9 cellular contexts compared by ENCODE assay signal in the genomic region with DNA sequence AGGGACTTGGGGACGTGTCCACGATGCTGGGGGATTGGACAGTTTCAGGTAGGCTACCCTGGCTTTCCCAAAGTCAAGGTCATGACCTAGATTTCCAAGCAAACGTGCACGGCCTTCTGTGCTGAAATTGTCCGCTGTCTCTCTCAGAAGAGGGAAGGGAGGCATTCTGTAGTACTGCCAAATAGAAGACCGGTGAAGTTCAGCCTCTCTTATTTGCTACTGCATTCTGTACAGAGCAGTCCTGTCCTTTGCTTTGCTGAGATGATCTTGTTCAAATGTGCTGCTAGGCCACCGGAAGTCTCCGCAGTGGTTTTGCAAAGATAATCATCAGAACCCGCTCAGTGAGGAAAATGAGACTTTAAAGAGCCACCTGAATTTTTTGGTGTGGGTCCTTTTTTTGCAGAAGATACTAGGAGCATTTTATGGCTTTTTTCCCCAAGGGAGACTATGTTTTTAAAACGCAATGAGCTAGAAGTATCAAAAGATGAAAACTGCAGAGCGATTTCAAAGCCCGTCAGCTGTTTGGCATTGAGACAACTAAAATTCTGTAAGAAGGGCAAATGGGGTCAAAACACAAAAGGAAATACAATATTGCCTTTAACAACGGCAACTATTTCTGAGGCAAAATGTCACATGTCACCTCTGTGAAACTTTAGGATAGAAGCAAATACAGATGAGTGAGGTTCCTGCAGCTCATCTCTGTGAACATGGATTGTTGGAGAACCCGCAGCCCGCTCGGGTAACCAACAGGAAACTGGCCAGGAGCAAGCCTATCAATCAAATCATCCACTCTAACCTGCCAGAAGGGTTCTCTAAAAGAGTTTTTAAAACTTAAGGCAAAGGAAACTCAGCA. TPM values are rescaled to one million over a fixed set of nuclear protein-coding genes. Genes with fewer than 3 reads are reported as not detected.
DNase-seq lines count a peak whose midpoint lies in the region; ATAC-seq and TF ChIP-seq lines count a peak whose summit lies in the region.
"Had no signal": no experiment of that assay in that cellular context is flagged by ENCODE, and none has a peak within 500 bp of the region (broad histone marks: within the 10 kb centered on the region; RNA-seq: fewer than 3 reads in every experiment).

No MANE protein-coding gene starts in this region.

- H3K27me3 Mint-ChIP-seq in activated T-helper 1 cell treated with anti-CD3 and anti-CD28 coated beads, Interleukin-12 subunit alpha, Interleukin-12 subunit beta, Interleukin-2, Interleukin-4 antibody, amounts not matched to agents 30 ng/mL and 10 ng/mL and 1 ng/mL, durations not matched to agents 14 hours and 24 hours and 36 hours (ENCODE audit: insufficient read depth), result peaks cover 9% of the 10 kb centered on the region

- DNase-seq in NOMO-1 treated with DMSO at 0.1 percent for 48 hours (lab: John Stamatoyannopoulos, UW; ENCODE audit: unreplicated experiment), result peak; percentile 11
- no peak for DNase-seq in NOMO-1 (lab: John Stamatoyannopoulos, UW; ENCODE audit: unreplicated experiment in 2 of 2)
- DNase-seq in activated T-helper 1 cell treated with anti-CD3 and anti-CD28 coated beads, Interleukin-12 subunit alpha, Interleukin-12 subunit beta, Interleukin-2, Interleukin-4 antibody, amounts not matched to agents 30 ng/mL and 10 ng/mL and 1 ng/mL, durations not matched to agents 14 hours and 24 hours and 36 hours (ENCODE audit: low spot score), result peak; percentile 62
- peak; percentile 47 to 82 for DNase-seq in lung microvascular endothelial cell (ENCODE audit: low read depth in 2 of 2)
- no peak for DNase-seq in thoracic aorta (ENCODE audit: low spot score)
- no peak for DNase-seq in prostate gland (ENCODE audit: low spot score)
- DNase-seq in breast epithelium (ENCODE audit: low spot score in 2 of 2), result no peak

- H3K36me3 ChIP-seq in thoracic aorta (no peaks in the 10 kb centered on the region), prostate gland (no peaks in the 10 kb centered on the region), breast epithelium (no peaks in the 10 kb centered on the region)

- H3K27me3 ChIP-seq in thoracic aorta (replicated peaks; ENCODE audit: insufficient read depth) (no peaks in the 10 kb centered on the region), prostate gland (replicated peaks; ENCODE audit: insufficient read depth) (no peaks in the 10 kb centered on the region), breast epithelium (no peaks in the 10 kb centered on the region)

- intact Hi-C loops in activated T-helper 1 cell treated with anti-CD3 and anti-CD28 coated beads, Interleukin-12 subunit alpha, Interleukin-12 subunit beta, Interleukin-2, Interleukin-4 antibody, amounts not matched to agents 30 ng/mL and 10 ng/mL and 1 ng/mL, durations not matched to agents 14 hours and 24 hours and 36 hours (cut with micrococcal nuclease), result loop anchor here (1.0 to 10.0 kb wide), 7 partner anchors 19 to 1647 kb away; partner anchors contain the start of genes FAM171A1 and RSU1
- intact Hi-C loops in prostate gland (cut with DNase I) (loop anchor here (5.0 to 10.0 kb wide), 2 partner anchors 65 to 217 kb away; partner anchors contain the start of gene DCLRE1C), breast epithelium (cut with DNase I; ENCODE audit: low total_unique reads) (loop anchor here (5.0 kb wide), 1 partner anchor 207 kb away; no protein-coding TSS in a partner anchor)

- H3K4me3 ChIP-seq in thoracic aorta (peak overlapping the region; percentile 65), prostate gland (no peak overlapping the region), breast epithelium (no peak overlapping the region)

- WGBS in prostate gland, result 41% methylated on average over 16 of the region's 16 CpGs

- H3K4me3 Mint-ChIP-seq in activated T-helper 1 cell treated with anti-CD3 and anti-CD28 coated beads, Interleukin-12 subunit alpha, Interleukin-12 subunit beta, Interleukin-2, Interleukin-4 antibody, amounts not matched to agents 30 ng/mL and 10 ng/mL and 1 ng/mL, durations not matched to agents 14 hours and 24 hours and 36 hours, result peak overlapping the region; percentile 55

- peaks cover 51% of the 10 kb centered on the region for H3K4me1 Mint-ChIP-seq in activated T-helper 1 cell treated with anti-CD3 and anti-CD28 coated beads, Interleukin-12 subunit alpha, Interleukin-12 subunit beta, Interleukin-2, Interleukin-4 antibody, amounts not matched to agents 30 ng/mL and 10 ng/mL and 1 ng/mL, durations not matched to agents 14 hours and 24 hours and 36 hours (ENCODE audit: low read depth)

- ATAC-seq in thoracic aorta (ENCODE audit: insufficient number of reproducible peaks, low FRiP score, low read depth) (no peak), GM21786 (IDR thresholded peaks at IDR 0.05; ENCODE audit: unreplicated experiment) (no peak)

- H3K27ac Mint-ChIP-seq in activated T-helper 1 cell treated with anti-CD3 and anti-CD28 coated beads, Interleukin-12 subunit alpha, Interleukin-12 subunit beta, Interleukin-2, Interleukin-4 antibody, amounts not matched to agents 30 ng/mL and 10 ng/mL and 1 ng/mL, durations not matched to agents 14 hours and 24 hours and 36 hours, result peak overlapping the region; percentile 74

- no peak for TF ChIP-seq POLR2A in prostate gland (IDR thresholded peaks at IDR 0.05)
- no peak for TF ChIP-seq POLR2A in breast epithelium (IDR thresholded peaks at IDR 0.05)

- no peaks in the 10 kb centered on the region for H3K36me3 Mint-ChIP-seq in activated T-helper 1 cell treated with anti-CD3 and anti-CD28 coated beads, Interleukin-12 subunit alpha, Interleukin-12 subunit beta, Interleukin-2, Interleukin-4 antibody, amounts not matched to agents 30 ng/mL and 10 ng/mL and 1 ng/mL, durations not matched to agents 14 hours and 24 hours and 36 hours (ENCODE audit: low read depth)

- peaks cover 9 to 33% of the 10 kb centered on the region in 2 donors for H3K4me1 ChIP-seq in thoracic aorta (ENCODE audit: control insufficient read depth in 1 of 2, low read depth in 2 of 2)
- no peaks in the 10 kb centered on the region for H3K4me1 ChIP-seq in prostate gland (replicated peaks)
- H3K4me1 ChIP-seq in breast epithelium, result no peaks in the 10 kb centered on the region

- H3K9me3 Mint-ChIP-seq in activated T-helper 1 cell treated with anti-CD3 and anti-CD28 coated beads, Interleukin-12 subunit alpha, Interleukin-12 subunit beta, Interleukin-2, Interleukin-4 antibody, amounts not matched to agents 30 ng/mL and 10 ng/mL and 1 ng/mL, durations not matched to agents 14 hours and 24 hours and 36 hours, result no peaks in the 10 kb centered on the region

- H3K27ac ChIP-seq in thoracic aorta (no peak overlapping the region), prostate gland (no peak overlapping the region), breast epithelium (peak overlapping the region in 1 of 2 donors; percentile 8)
- H3K27ac ChIP-seq: SK-N-MC had no signal

- no peak for TF ChIP-seq CTCF in thoracic aorta (IDR thresholded peaks at IDR 0.05)
- no peak for TF ChIP-seq CTCF in prostate gland (IDR thresholded peaks at IDR 0.05)
- TF ChIP-seq CTCF in breast epithelium (IDR thresholded peaks at IDR 0.05), result no peak

- H3K9me3 ChIP-seq in thoracic aorta (no peaks in the 10 kb centered on the region), prostate gland (no peaks in the 10 kb centered on the region), breast epithelium (no peaks in the 10 kb centered on the region)

RNA-seq across cellular contexts. Expression of gene NMT2, which starts 1.3 kb away (rescaled TPM):
- total RNA-seq in activated T-helper 1 cell treated with anti-CD3 and anti-CD28 coated beads, Interleukin-12 subunit alpha, Interleukin-12 subunit beta, Interleukin-2, Interleukin-4 antibody, amounts not matched to agents 30 ng/mL and 10 ng/mL and 1 ng/mL, durations not matched to agents 14 hours and 24 hours and 36 hours, result 9.4 and 9.8 TPM in 2 replicates
- 39.1 and 48.6 TPM in 2 replicates for total RNA-seq in lung microvascular endothelial cell
- total RNA-seq in thoracic aorta, result 10 to 100 TPM; 15.0 to 18.7 TPM
- total RNA-seq in prostate gland, result 10 to 100 TPM; 18.3 to 39.6 TPM
- total RNA-seq in breast epithelium, result 10 to 100 TPM; 18.4 to 48.3 (median 32.4) TPM

Comparison
In these comparisons a context has a peak if more than half of its experiments do, and no peak if none do; other contexts are left out.
1. DNase-seq: peak in NOMO-1 treated with DMSO at 0.1 percent for 48 hours (single experiment), activated T-helper 1 cell treated with anti-CD3 and anti-CD28 coated beads, Interleukin-12 subunit alpha, Interleukin-12 subunit beta, Interleukin-2, Interleukin-4 antibody, amounts not matched to agents 30 ng/mL and 10 ng/mL and 1 ng/mL, durations not matched to agents 14 hours and 24 hours and 36 hours (single experiment) and lung microvascular endothelial cell (2 of 2); none in NOMO-1 (0 of 2), thoracic aorta (single experiment), prostate gland (single experiment) and breast epithelium (0 of 2).